In the genomic region with DNA sequence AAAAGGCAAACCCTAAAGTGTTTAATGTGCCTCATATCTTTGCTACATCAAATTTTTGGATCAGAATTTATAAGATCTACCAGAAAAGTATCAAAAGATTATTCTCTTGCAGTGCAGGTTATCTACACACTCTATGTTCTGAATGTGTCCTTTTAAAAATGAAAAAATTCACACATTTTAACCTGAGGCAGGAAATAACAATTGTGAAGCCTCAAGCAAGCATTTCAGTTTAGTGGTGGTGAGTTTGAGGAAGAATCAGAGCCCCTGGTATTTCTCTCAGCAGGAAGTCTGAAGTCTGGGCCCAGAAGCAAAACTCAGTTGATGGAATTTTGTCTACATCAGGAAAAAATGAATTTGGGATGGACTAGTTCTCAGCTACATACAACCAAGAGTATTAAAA, we compare ENCODE assay signal across 15 cellular contexts.
"Had no signal": no experiment of that assay in that cellular context is flagged by ENCODE, and none has a peak within 500 bp of the region (broad histone marks: within the 10 kb centered on the region; RNA-seq: fewer than 3 reads in every experiment).

No MANE protein-coding gene starts in this region.

- H3K27me3 ChIP-seq: foreskin keratinocyte, ovary, suprapubic skin, thyroid gland had no signal

- H3K36me3 ChIP-seq: ovary, suprapubic skin, thyroid gland had no signal

- H3K36me3 Mint-ChIP-seq: naive B cell had no signal

- ATAC-seq: foreskin keratinocyte; stimulated activated naive CD8-positive, alpha-beta T cell treated with anti-CD3 and anti-CD28 coated beads, Interleukin-15, Interleukin-2, amounts not matched to agents 100 U/mL and 50 U/mL, for 24 hours had no signal

- H3K9me3 ChIP-seq: ovary, suprapubic skin, thyroid gland had no signal

- H3K9me3 Mint-ChIP-seq: naive B cell, neural crest cell, type B pancreatic cell had no signal

- DNase-seq: erythroblast; foreskin keratinocyte; kidney glomerular epithelial cell; mesendoderm; naive B cell; ovary; right cardiac atrium; stimulated activated CD4-positive, alpha-beta T cell treated with anti-CD3 and anti-CD28 coated beads, Interleukin-2, amount 100 ng/mL, for 48 hours; stimulated activated naive CD8-positive, alpha-beta T cell treated with anti-CD3 and anti-CD28 coated beads, Interleukin-15, Interleukin-2, amounts not matched to agents 100 U/mL and 50 U/mL, for 24 hours; thyroid gland had no signal

- H3K4me1 ChIP-seq: thyroid gland had no signal

- H3K27me3 Mint-ChIP-seq: progenitor cell of endocrine pancreas, type B pancreatic cell had no signal

- H3K27ac ChIP-seq: foreskin keratinocyte, ovary, suprapubic skin, thyroid gland had no signal

- H3K4me3 Mint-ChIP-seq: naive B cell, neural crest cell, type B pancreatic cell had no signal

- H3K27ac Mint-ChIP-seq: progenitor cell of endocrine pancreas, type B pancreatic cell had no signal

- H3K4me3 ChIP-seq: ovary, smooth muscle cell, suprapubic skin, thyroid gland had no signal

- H3K4me1 Mint-ChIP-seq: naive B cell had no signal
